Comparison of ENCODE assay signal across 1 cellular context in genomic region chr9:137240841-137241489, GRCh38.
TF ChIP-seq lines count a peak whose summit lies in the region.

TUBB4B (plus strand) TSS chr9:137241287; CDS start chr9:137241361, 74 bp downstream.

TF ChIP-seq in HepG2, 621 proteins besides CTCF, POLR2A, EP300 and RAD21 (continued from another document and continues in another):
- TF ChIP-seq ZNF512 (CRISPR knock-in tag; IDR thresholded peaks at IDR 0.05) (no peak), MAX (IDR thresholded peaks at IDR 0.05) (no peak), ZNF792 (CRISPR knock-in tag; IDR thresholded peaks at IDR 0.05) (0 out of 2 replicates have a peak, but pooled peaks have one; percentile 44), ZNF430 (CRISPR knock-in tag; IDR thresholded peaks at IDR 0.05) (0 out of 2 replicates have a peak, but pooled peaks have one; percentile 84), KAT7 (CRISPR knock-in tag; IDR thresholded peaks at IDR 0.05; ENCODE audit: borderline replicate concordance) (0 out of 2 replicates have a peak, but pooled peaks have one; percentile 30), ARID2 (CRISPR knock-in tag; IDR thresholded peaks at IDR 0.05; ENCODE audit: borderline replicate concordance) (no peak), ZBTB33 (CRISPR knock-in tag; IDR thresholded peaks at IDR 0.05) (no peak), ZNF556 (CRISPR knock-in tag; IDR thresholded peaks at IDR 0.05; ENCODE audit: borderline replicate concordance) (no peak), ADNP (CRISPR knock-in tag; IDR thresholded peaks at IDR 0.05) (no peak), ATAD3A (CRISPR knock-in tag; IDR thresholded peaks at IDR 0.05) (0 out of 2 replicates have a peak, but pooled peaks have one; percentile 66), ZNF567 (CRISPR knock-in tag; IDR thresholded peaks at IDR 0.05; ENCODE audit: borderline replicate concordance) (no peak), ZNF670 (CRISPR knock-in tag; IDR thresholded peaks at IDR 0.05; ENCODE audit: borderline replicate concordance) (no peak), FOXP4 (CRISPR knock-in tag; IDR thresholded peaks at IDR 0.05) (peak; percentile 58; the same call in 1 of the 2 replicates), ZNF777 (CRISPR knock-in tag; IDR thresholded peaks at IDR 0.05) (no peak; the same call in 1 of the 2 replicates), ZNF816 (CRISPR knock-in tag; IDR thresholded peaks at IDR 0.05; ENCODE audit: borderline replicate concordance) (no peak), KMT2A (CRISPR knock-in tag; IDR thresholded peaks at IDR 0.05) (no peak), STAG1 (CRISPR knock-in tag; IDR thresholded peaks at IDR 0.05) (no peak), ZNF253 (CRISPR knock-in tag; IDR thresholded peaks at IDR 0.05; ENCODE audit: borderline replicate concordance) (no peak), ZNF281 (CRISPR knock-in tag; IDR thresholded peaks at IDR 0.05; ENCODE audit: borderline replicate concordance) (peak; percentile 48; the same call in 1 of the 2 replicates), PRPF4 (IDR thresholded peaks at IDR 0.05; ENCODE audit: low read depth, low read length, poor library complexity, severe bottlenecking) (no peak), ZNF776 (CRISPR knock-in tag; IDR thresholded peaks at IDR 0.05) (peak; percentile 58), TFDP1 (CRISPR knock-in tag; IDR thresholded peaks at IDR 0.05; ENCODE audit: borderline replicate concordance) (no peak; the same call in 1 of the 2 replicates), ZNF17 (CRISPR knock-in tag; IDR thresholded peaks at IDR 0.05) (no peak), ZNF101 (CRISPR knock-in tag; IDR thresholded peaks at IDR 0.05; ENCODE audit: borderline replicate concordance, low read depth) (no peak), ZNF713 (CRISPR knock-in tag; IDR thresholded peaks at IDR 0.05) (no peak), KDM5A (IDR thresholded peaks at IDR 0.05; ENCODE audit: borderline replicate concordance, low read length) (no peak; the same call in 1 of the 2 replicates), NFRKB (IDR thresholded peaks at IDR 0.05) (no peak), ZNF737 (CRISPR knock-in tag; IDR thresholded peaks at IDR 0.05; ENCODE audit: borderline replicate concordance) (no peak), BCL3 (CRISPR knock-in tag; IDR thresholded peaks at IDR 0.05) (no peak), ZBED4 (CRISPR knock-in tag; IDR thresholded peaks at IDR 0.05; ENCODE audit: borderline replicate concordance) (no peak; the same call in 1 of the 2 replicates), ZBTB39 (CRISPR knock-in tag; IDR thresholded peaks at IDR 0.05) (no peak), RBM22 (optimal IDR thresholded peaks at IDR 0.05; ENCODE audit: low read length) (peak; percentile 81)
